In the genomic region with DNA sequence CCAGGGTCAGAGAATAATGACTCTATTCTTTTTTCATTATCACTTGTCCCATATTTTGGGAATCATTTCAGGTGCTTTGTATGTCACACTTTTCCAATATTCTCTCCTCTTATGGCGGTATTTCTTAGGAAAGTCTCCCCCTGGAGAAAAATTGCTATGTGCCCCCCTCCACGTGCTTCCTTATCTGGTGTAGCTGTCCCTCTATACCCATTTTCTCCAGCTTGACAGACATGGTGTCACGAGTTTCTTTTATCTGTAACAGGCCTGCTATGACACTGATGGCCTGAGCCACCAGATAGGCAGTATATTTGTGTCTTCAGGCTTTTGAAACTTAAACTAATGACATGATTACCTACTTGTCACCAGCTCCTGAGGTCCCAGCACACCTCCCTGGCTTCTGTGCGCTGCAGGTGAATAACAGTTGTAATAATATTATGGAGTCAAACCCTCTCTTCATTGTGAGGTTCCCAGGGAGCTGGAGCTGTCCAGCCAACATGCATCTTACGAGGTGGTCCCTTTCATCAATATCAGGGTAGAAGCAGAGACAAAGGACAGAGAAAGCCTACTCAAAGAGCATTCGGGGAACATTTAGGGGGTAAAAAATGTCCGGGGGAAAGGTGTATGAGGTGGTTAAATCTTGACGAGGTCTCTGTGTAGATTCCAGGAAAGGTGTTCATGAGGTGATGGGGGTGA, we compare ENCODE assay signal across 22 cellular contexts.
DNase-seq lines count a peak whose midpoint lies in the region; ATAC-seq, FAIRE-seq and TF ChIP-seq lines count a peak whose summit lies in the region.
"Had no signal": no experiment of that assay in that cellular context is flagged by ENCODE, and none has a peak within 500 bp of the region (broad histone marks: within the 10 kb centered on the region; RNA-seq: fewer than 3 reads in every experiment).

No MANE protein-coding gene starts in this region.

- H3K4me2 ChIP-seq in SK-N-SH (no peak overlapping the region), K562 (ENCODE audit: insufficient read depth, low read length) (no peak overlapping the region)
- H3K4me2 ChIP-seq: BLaER1 had no signal

- H3K4me1 ChIP-seq in SK-N-SH (ENCODE audit: control insufficient read depth in 1 of 2, insufficient read depth in 2 of 2, low read depth in 1 of 2, low read length in 1 of 2) (peaks cover 7 to 13% of the 10 kb centered on the region in 2 experiments; a peak in 3 of 4 replicates), K562 (replicated peaks in 1 of 2; ENCODE audit: control insufficient read depth in 2 of 2, insufficient read depth in 2 of 2, low read length in 2 of 2) (peaks cover 0 to 2% of the 10 kb centered on the region in 2 experiments; a peak in 1 of 5 replicates)
- H3K4me1 ChIP-seq: Caco-2 had no signal

- peaks cover 2 to 9% of the 10 kb centered on the region in 2 donors for H3K9me3 Mint-ChIP-seq in stimulated activated naive B cell treated with anti-CD40 and anti-IgM and Interleukin-4, amounts not matched to agents 10 μg/mL and 1 μg/mL and 100 μg/mL, for 72 hours
- H3K9me3 Mint-ChIP-seq: CD8-positive, alpha-beta T cell had no signal

- CTCF ChIA-PET in SK-N-SH (lab: Yijun Ruan, JAX) (interaction anchor here (0.8 kb wide), 1 partner anchor 18 kb away, joined by 3 read pairs; no protein-coding TSS in a partner anchor), K562 (lab: Yijun Ruan, JAX; ENCODE audit: low intra/inter-chr PET ratio) (no interaction called here)

- no peaks in the 10 kb centered on the region for H3K36me3 ChIP-seq in SK-N-SH (replicated peaks in 1 of 2; ENCODE audit: control insufficient read depth in 1 of 2, insufficient read depth in 2 of 2, low read length in 1 of 2)
- no peaks in the 10 kb centered on the region for H3K36me3 ChIP-seq in K562 (ENCODE audit: control insufficient read depth, insufficient read depth, low read length)
- H3K36me3 ChIP-seq: BLaER1 had no signal

- DNase-seq in SK-N-SH (no peak), K562 (ENCODE audit: extremely low read depth in 1 of 4, low spot score in 3 of 4) (peak in 2 of 4 experiments; percentile 11 to 68), NCI-H2227 treated with DMSO at 0.1 percent for 48 hours (lab: John Stamatoyannopoulos, UW) (no peak), NCI-H2196 (lab: John Stamatoyannopoulos, UW; ENCODE audit: unreplicated experiment) (no peak)
- DNase-seq in stimulated activated naive B cell treated with anti-CD40 and anti-IgM and Interleukin-4, amounts not matched to agents 10 μg/mL and 1 μg/mL and 100 μg/mL, for 72 hours = no peak
- DNase-seq: Caco-2; CD4-positive, CD25-positive, alpha-beta regulatory T cell; CD8-positive, alpha-beta T cell; DMS153; DND-41; GM23248; H7; HCEC 1CT had no signal

- H3K27ac Mint-ChIP-seq in stimulated activated naive B cell treated with anti-CD40 and anti-IgM and Interleukin-4, amounts not matched to agents 10 μg/mL and 1 μg/mL and 100 μg/mL, for 72 hours = peak overlapping the region; percentile 2
- H3K27ac Mint-ChIP-seq: B cell; CD4-positive, CD25-positive, alpha-beta regulatory T cell; CD8-positive, alpha-beta T cell had no signal

- no peaks in the 10 kb centered on the region for H3K9me2 ChIP-seq in SK-N-SH

- H3K27me3 Mint-ChIP-seq in stimulated activated naive B cell treated with anti-CD40 and anti-IgM and Interleukin-4, amounts not matched to agents 10 μg/mL and 1 μg/mL and 100 μg/mL, for 72 hours = no peaks in the 10 kb centered on the region
- H3K27me3 Mint-ChIP-seq: B cell had no signal

- 66% methylated on average over 8 of the region's 8 CpGs for WGBS in SK-N-SH (ENCODE audit: low lambda C conversion rate)
- 2% methylated on average over 8 of the region's 8 CpGs for WGBS in K562 (ENCODE audit: insufficient coverage, low coverage, missing lambda C conversion rate)

- H3F3A ChIP-seq in SK-N-SH (replicated peaks; ENCODE audit: insufficient read depth) = peaks cover 27% of the 10 kb centered on the region

- H4K20me1 ChIP-seq in SK-N-SH (ENCODE audit: insufficient read depth) (no peaks in the 10 kb centered on the region), K562 (replicated peaks; ENCODE audit: control insufficient read depth, insufficient read depth, low read length) (no peaks in the 10 kb centered on the region)
- H4K20me1 ChIP-seq: BLaER1 had no signal

- H3K4me3 Mint-ChIP-seq in stimulated activated naive B cell treated with anti-CD40 and anti-IgM and Interleukin-4, amounts not matched to agents 10 μg/mL and 1 μg/mL and 100 μg/mL, for 72 hours = no peak overlapping the region
- H3K4me3 Mint-ChIP-seq: B cell; CD8-positive, alpha-beta T cell had no signal

- BruUV-seq in K562 (replicated peaks; lab: Mats Ljungman, UMichigan) = no TSS peak

- TF ChIP-seq POLR2A in K562 (conservative IDR thresholded peaks at IDR 0.05) = no peak

- H3K9me1 ChIP-seq in K562 (ENCODE audit: control insufficient read depth, insufficient read depth, low read length) = no peaks in the 10 kb centered on the region

- TF ChIP-seq CTCF in SK-N-SH (IDR thresholded peaks at IDR 0.05) (no peak), K562 (IDR thresholded peaks at IDR 0.05 in 2 of 3, conservative IDR thresholded peaks at IDR 0.05 in 1 of 3; ENCODE audit: insufficient read depth in 2 of 3, low read depth in 1 of 3, low read length in 3 of 3) (no peak)

- TF ChIP-seq RAD21 in SK-N-SH (IDR thresholded peaks at IDR 0.05; ENCODE audit: low read length) (no peak), K562 (CRISPR knock-in tag; conservative IDR thresholded peaks at IDR 0.05 in 1 of 2, IDR thresholded peaks at IDR 0.05 in 1 of 2) (peak; percentile 24 to 27; a peak in 2 of 4 replicates)

- H3K4me1 Mint-ChIP-seq in stimulated activated naive B cell treated with anti-CD40 and anti-IgM and Interleukin-4, amounts not matched to agents 10 μg/mL and 1 μg/mL and 100 μg/mL, for 72 hours = peaks cover 32 to 41% of the 10 kb centered on the region in 2 donors

- H3K27ac ChIP-seq in SK-N-SH (ENCODE audit: low read depth in 2 of 2, low read length in 1 of 2) (no peak overlapping the region), K562 (ENCODE audit: extremely low read depth, low read depth, low read length) (no peak overlapping the region)
- H3K27ac ChIP-seq: 22Rv1, BLaER1, C4-2B, GM23248 had no signal

- in situ Hi-C loops in K562 (cut with MboI) = no loop called here

- H3K36me3 Mint-ChIP-seq in stimulated activated naive B cell treated with anti-CD40 and anti-IgM and Interleukin-4, amounts not matched to agents 10 μg/mL and 1 μg/mL and 100 μg/mL, for 72 hours = peaks cover 0 to 6% of the 10 kb centered on the region in 2 donors
- H3K36me3 Mint-ChIP-seq: CD4-positive, CD25-positive, alpha-beta regulatory T cell; CD8-positive, alpha-beta T cell had no signal

- no peaks in the 10 kb centered on the region for H3K79me2 ChIP-seq in SK-N-SH (ENCODE audit: insufficient read depth)
- H3K79me2 ChIP-seq in K562 (ENCODE audit: control insufficient read depth, insufficient read depth, low read length) = no peaks in the 10 kb centered on the region

- no peak overlapping the region for H2AFZ ChIP-seq in SK-N-SH (ENCODE audit: low read depth)
- no peak overlapping the region for H2AFZ ChIP-seq in K562 (ENCODE audit: low read depth, low read length)
- H2AFZ ChIP-seq: GM23248 had no signal

- H3K9me3 ChIP-seq in SK-N-SH = no peaks in the 10 kb centered on the region
- H3K9me3 ChIP-seq in K562 (replicated peaks; ENCODE audit: control insufficient read depth, insufficient read depth, low read depth, low read length) = 0 out of 2 replicates have a peak, but pooled peaks cover 3% of the 10 kb centered on the region
- H3K9me3 ChIP-seq: BLaER1, Caco-2 had no signal

- POLR2A ChIA-PET in SK-N-SH (lab: Yijun Ruan, JAX) (no interaction called here), K562 (lab: Yijun Ruan, JAX) (interaction anchor here (0.6 kb wide), 2 partner anchors 91 to 152 kb away, joined by 3 to 4 read pairs; no protein-coding TSS in a partner anchor)

- H3K4me3 ChIP-seq in SK-N-SH (ENCODE audit: low read depth in 2 of 2, low read length in 1 of 2) (no peak overlapping the region), K562 (no peak overlapping the region)
- H3K4me3 ChIP-seq: BLaER1, GM23248 had no signal

- no peak for ATAC-seq in SK-N-SH treated with all-trans-retinoic acid at 6 μM for 48 hours
- ATAC-seq in K562 = peak; percentile 66
- ATAC-seq in stimulated activated naive B cell treated with anti-CD40 and anti-IgM and Interleukin-4, amounts not matched to agents 10 μg/mL and 1 μg/mL and 100 μg/mL, for 72 hours (replicated peaks) = no peak
- ATAC-seq: CD8-positive, alpha-beta T cell had no signal

- intact Hi-C loops in K562 (cut with micrococcal nuclease) = no loop called here

- H3K27me3 ChIP-seq in SK-N-SH (ENCODE audit: insufficient read depth) (no peaks in the 10 kb centered on the region), K562 (ENCODE audit: control insufficient read depth in 2 of 2, insufficient read depth in 2 of 2, low read length in 2 of 2) (no peaks in the 10 kb centered on the region)
- H3K27me3 ChIP-seq: BLaER1 had no signal

- H3K9ac ChIP-seq in SK-N-SH (no peak overlapping the region), K562 (ENCODE audit: insufficient read depth in 1 of 2, low read depth in 2 of 2, low read length in 2 of 2) (no peak overlapping the region)
- H3K9ac ChIP-seq: BLaER1, GM23248 had no signal

- no peak for FAIRE-seq in K562 (lab: Jason Lieb, UNC)
- FAIRE-seq: A204.1, G401.6, GM12892, H1 had no signal

- TF ChIP-seq EP300 in SK-N-SH (IDR thresholded peaks at IDR 0.05; ENCODE audit: borderline replicate concordance in 1 of 2, low read depth in 1 of 2, low read length in 1 of 2) (no peak), K562 (IDR thresholded peaks at IDR 0.05; ENCODE audit: low read length) (peak; percentile 74)

TF ChIP-seq in SK-N-SH treated with all-trans-retinoic acid at 6 μM for 48 hours, 23 proteins besides CTCF, POLR2A, EP300 and RAD21 (continues in another document):
- TF ChIP-seq BACH2 (CRISPR knock-in tag; IDR thresholded peaks at IDR 0.05; ENCODE audit: borderline replicate concordance) (no peak), ARNTL (CRISPR knock-in tag; IDR thresholded peaks at IDR 0.05; ENCODE audit: borderline replicate concordance, low read depth) (no peak), TOX (CRISPR knock-in tag; IDR thresholded peaks at IDR 0.05; ENCODE audit: borderline replicate concordance) (no peak)

TF ChIP-seq in K562, 482 proteins besides CTCF, POLR2A, EP300 and RAD21 (continues in another document):
- TF ChIP-seq, protein P1, sequence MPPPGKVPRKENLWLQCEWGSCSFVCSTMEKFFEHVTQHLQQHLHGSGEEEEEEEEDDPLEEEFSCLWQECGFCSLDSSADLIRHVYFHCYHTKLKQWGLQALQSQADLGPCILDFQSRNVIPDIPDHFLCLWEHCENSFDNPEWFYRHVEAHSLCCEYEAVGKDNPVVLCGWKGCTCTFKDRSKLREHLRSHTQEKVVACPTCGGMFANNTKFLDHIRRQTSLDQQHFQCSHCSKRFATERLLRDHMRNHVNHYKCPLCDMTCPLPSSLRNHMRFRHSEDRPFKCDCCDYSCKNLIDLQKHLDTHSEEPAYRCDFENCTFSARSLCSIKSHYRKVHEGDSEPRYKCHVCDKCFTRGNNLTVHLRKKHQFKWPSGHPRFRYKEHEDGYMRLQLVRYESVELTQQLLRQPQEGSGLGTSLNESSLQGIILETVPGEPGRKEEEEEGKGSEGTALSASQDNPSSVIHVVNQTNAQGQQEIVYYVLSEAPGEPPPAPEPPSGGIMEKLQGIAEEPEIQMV (tag; conservative IDR thresholded peaks at IDR 0.05; ENCODE audit: low read depth) = no peak
